ENCODE assay signal across 2 cellular contexts in genomic region chr14:103521438-103521961, GRCh38.
A peak's percentile ranks its signal among the peaks of the same experiment; 100 is the strongest.
TF ChIP-seq lines count a peak whose summit lies in the region.

No MANE protein-coding gene starts in this region.

TF ChIP-seq in HCT116, 20 proteins besides CTCF, POLR2A, EP300 and RAD21:
- TF ChIP-seq, protein P1, sequence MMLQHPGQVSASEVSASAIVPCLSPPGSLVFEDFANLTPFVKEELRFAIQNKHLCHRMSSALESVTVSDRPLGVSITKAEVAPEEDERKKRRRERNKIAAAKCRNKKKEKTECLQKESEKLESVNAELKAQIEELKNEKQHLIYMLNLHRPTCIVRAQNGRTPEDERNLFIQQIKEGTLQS (IDR thresholded peaks at IDR 0.05), result no peak
- peak; percentile 49 for TF ChIP-seq ZFX (IDR thresholded peaks at IDR 0.05)

TF ChIP-seq in GM12878, 131 proteins besides CTCF, POLR2A, EP300 and RAD21:
- peak; percentile 61 for TF ChIP-seq SUZ12 (IDR thresholded peaks at IDR 0.05; ENCODE audit: unreplicated experiment)
- no peak for TF ChIP-seq PBX3 (IDR thresholded peaks at IDR 0.05; ENCODE audit: insufficient replicate concordance, low read depth, low read length)
